Comparison of ENCODE assay signal across 15 cellular contexts in the genomic region with DNA sequence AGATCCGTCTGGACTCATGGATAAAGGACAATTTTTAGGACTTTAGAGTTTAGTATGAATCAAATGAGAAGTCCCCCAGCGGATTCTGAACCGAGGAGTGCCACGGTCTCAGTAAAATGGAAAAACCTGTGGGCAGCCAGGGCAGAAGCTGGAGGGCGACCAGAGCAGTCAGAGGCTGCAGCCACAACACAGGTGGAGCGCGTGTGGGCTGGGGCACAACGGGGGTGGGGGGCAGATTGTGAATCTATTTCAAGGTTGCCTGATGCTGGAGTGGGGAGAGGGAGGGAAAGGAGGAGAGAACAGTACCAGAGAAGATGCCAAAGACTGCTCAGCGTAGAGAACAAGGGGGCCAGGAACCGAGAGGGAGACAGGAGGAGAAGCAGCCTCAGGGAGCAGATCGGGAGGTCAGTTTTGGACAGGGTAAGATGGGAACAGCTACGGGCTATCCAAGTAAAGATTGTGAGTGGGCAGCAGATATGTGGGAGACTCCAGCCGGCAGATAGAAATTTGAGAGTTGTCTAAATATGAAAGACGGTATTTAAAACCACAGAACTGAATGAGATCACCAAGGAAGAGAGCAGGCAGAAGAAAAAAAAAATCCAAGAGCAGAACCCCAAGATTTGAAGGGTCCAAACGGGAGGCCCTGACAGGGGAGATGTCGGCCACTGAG. TPM values are rescaled to one million over a fixed set of nuclear protein-coding genes. Genes with fewer than 3 reads are reported as not detected.
DNase-seq lines count a peak whose midpoint lies in the region; ATAC-seq and TF ChIP-seq lines count a peak whose summit lies in the region.
"Had no signal": no experiment of that assay in that cellular context is flagged by ENCODE, and none has a peak within 500 bp of the region (broad histone marks: within the 10 kb centered on the region; RNA-seq: fewer than 3 reads in every experiment).

No MANE protein-coding gene starts in this region.

- H3K27me3 ChIP-seq in Panc1 (ENCODE audit: control insufficient read depth, insufficient read depth, low read length) (no peaks in the 10 kb centered on the region), fibroblast of lung (ENCODE audit: control insufficient read depth, insufficient read depth, low read length) (no peaks in the 10 kb centered on the region), aorta (ENCODE audit: control insufficient read depth in 1 of 2, insufficient read depth in 2 of 2, low read length in 1 of 2) (no peaks in the 10 kb centered on the region)

- 82% methylated on average over 16 of the region's 16 CpGs for WGBS in aorta, 2 donors

- in situ Hi-C loops in Panc1 (cut with HindIII; ENCODE audit: low pct_unique_long_range_greater_than_20kb, low sequenced_read_pairs) = no loop called here

- peaks cover 85% of the 10 kb centered on the region for H3K4me1 ChIP-seq in Panc1 (ENCODE audit: control insufficient read depth, insufficient read depth, low read length)
- H3K4me1 ChIP-seq in fibroblast of lung (ENCODE audit: control insufficient read depth, extremely low read depth, insufficient read depth, low read length) = no peaks in the 10 kb centered on the region
- peaks cover 1 to 3% of the 10 kb centered on the region in 2 donors for H3K4me1 ChIP-seq in aorta (ENCODE audit: control insufficient read depth in 1 of 2, insufficient read depth in 2 of 2, low read length in 2 of 2)

- intact Hi-C loops in Panc1 (cut with micrococcal nuclease; ENCODE audit: unreplicated experiment) (no loop called here), aorta (cut with DNase I) (no loop called here)

- TF ChIP-seq CTCF in Panc1 (IDR thresholded peaks at IDR 0.05) (no peak), fibroblast of lung (conservative IDR thresholded peaks at IDR 0.05 in 1 of 2, IDR thresholded peaks at IDR 0.05 in 1 of 2; ENCODE audit: low read depth in 1 of 2, low read length in 2 of 2) (no peak)

- POLR2A ChIA-PET in Panc1 (lab: Charles Lee) = interaction anchor here (0.6 to 0.7 kb wide), 2 partner anchors 67 to 101 kb away, joined by 3 read pairs; no protein-coding TSS in a partner anchor

- CTCF ChIA-PET in Panc1 (lab: Charles Lee) = no interaction called here

- H3K79me2 ChIP-seq in fibroblast of lung (ENCODE audit: control insufficient read depth, insufficient read depth, low read length) = peaks cover 89% of the 10 kb centered on the region

- ATAC-seq in Panc1 = no peak
- peak; percentile 41 for ATAC-seq in aorta (ENCODE audit: low FRiP score)
- ATAC-seq in HG03159 (IDR thresholded peaks at IDR 0.05; ENCODE audit: unreplicated experiment) = no peak

- DNase-seq in Panc1 (ENCODE audit: low read depth, low spot score) (no peak), fibroblast of lung (ENCODE audit: low read depth in 2 of 2) (peak in 1 of 2 donors; percentile 64), myocyte (ENCODE audit: low read depth) (peak; percentile 46), aorta (no peak), NCI-H2107 treated with DMSO at 0.1 percent for 48 hours (lab: John Stamatoyannopoulos, UW; ENCODE audit: unreplicated experiment) (no peak), cerebellar cortex (ENCODE audit: low spot score) (no peak)
- DNase-seq: ACHN, DMS 273 treated with DMSO at 0.1 percent for 48 hours, DND-41, H9, NCI-H1092 treated with DMSO at 0.1 percent for 48 hours, NCI-H2081, NCI-H446 treated with DMSO at 0.1 percent for 48 hours, SIG-M5 had no signal

- H3K27ac ChIP-seq in Panc1 (ENCODE audit: low read length) (peak overlapping the region; percentile 48; the same call in 1 of the 2 replicates), fibroblast of lung (ENCODE audit: insufficient read depth, low read length) (peak overlapping the region; percentile 11), aorta (ENCODE audit: low read depth in 1 of 2, low read length in 2 of 2) (no peak overlapping the region)

- no TSS peak for BruUV-seq in Panc1 (replicated peaks; lab: Mats Ljungman, UMichigan)

- H2AFZ ChIP-seq in fibroblast of lung (ENCODE audit: low read length) = no peak overlapping the region

- H3K4me3 ChIP-seq in Panc1 (ENCODE audit: low read depth in 2 of 2, low read length in 2 of 2) (no peak overlapping the region), fibroblast of lung (replicated peaks in 1 of 4; ENCODE audit: control extremely low read depth in 1 of 4, insufficient read depth in 1 of 4, low read depth in 3 of 4, low read length in 4 of 4) (no peak overlapping the region), aorta (ENCODE audit: low read length in 2 of 2) (no peak overlapping the region)

- H3K9ac ChIP-seq in fibroblast of lung (ENCODE audit: insufficient read depth, low read length) = no peak overlapping the region

- H4K20me1 ChIP-seq in fibroblast of lung (ENCODE audit: control insufficient read depth, extremely low read depth, insufficient read depth, low read length) = no peaks in the 10 kb centered on the region

- peaks cover 2% of the 10 kb centered on the region; the same call in 1 of the 2 replicates for H3K36me3 ChIP-seq in Panc1 (ENCODE audit: control insufficient read depth, insufficient read depth, low read length)
- H3K36me3 ChIP-seq in fibroblast of lung (ENCODE audit: control insufficient read depth, insufficient read depth, low read length) = no peaks in the 10 kb centered on the region
- H3K36me3 ChIP-seq in aorta (ENCODE audit: control insufficient read depth in 1 of 2, insufficient read depth in 2 of 2, low read length in 1 of 2) = no peaks in the 10 kb centered on the region

- H3K4me2 ChIP-seq in fibroblast of lung (ENCODE audit: extremely low read depth, insufficient read depth, low read length) = peak overlapping the region; percentile 4

- H3K9me3 ChIP-seq in Panc1 (ENCODE audit: control insufficient read depth, insufficient read depth, low read depth, low read length) (no peaks in the 10 kb centered on the region), fibroblast of lung (ENCODE audit: control insufficient read depth, insufficient read depth, low read depth, low read length) (no peaks in the 10 kb centered on the region), aorta (ENCODE audit: control insufficient read depth, low read length) (no peaks in the 10 kb centered on the region)

RNA-seq across cellular contexts. Expression of gene FAT1, which starts 9.5 kb away (rescaled TPM):
- total RNA-seq in Panc1 (2021; ENCODE audit: unreplicated experiment) (288 TPM), fibroblast of lung (408 and 729 TPM in 2 replicates), myocyte (268 and 353 TPM in 2 replicates), aorta (100 to 1,000 TPM in 1 of 2 donors, 10 to 100 TPM in 1; 95.3 to 106 TPM)
- 203 TPM for polyA plus RNA-seq in Panc1 (2012; ENCODE audit: insufficient read length)
- polyA plus RNA-seq in fibroblast of lung (151 and 188 TPM in 2 replicates), aorta (10 to 100 TPM; 23.5 to 41.2 TPM)
- polyA plus RNA-seq in fibroblast of lung (2012) = 109 and 124 TPM in 2 replicates
- polyA minus RNA-seq in fibroblast of lung (ENCODE audit: low replicate concordance) = 1,250 and 1,562 TPM in 2 replicates
- 147 TPM for polyA plus RNA-seq in myocyte (2012)

Comparison
In these comparisons a context has a peak if more than half of its experiments do, and no peak if none do; other contexts are left out.
1. H3K27ac ChIP-seq: peak in Panc1 (single experiment) and fibroblast of lung (single experiment); none in aorta (0 of 2).